ENCODE assay signal across 9 cellular contexts in genomic region chr10:93438796-93439253, GRCh38. TPM values are rescaled to one million over a fixed set of nuclear protein-coding genes. Genes with fewer than 3 reads are reported as not detected.
DNase-seq lines count a peak whose midpoint lies in the region; ATAC-seq and TF ChIP-seq lines count a peak whose summit lies in the region.
"Had no signal": no experiment of that assay in that cellular context is flagged by ENCODE, and none has a peak within 500 bp of the region (broad histone marks: within the 10 kb centered on the region; RNA-seq: fewer than 3 reads in every experiment).

No MANE protein-coding gene starts in this region.

- peak overlapping the region; percentile 98 for H4K8ac ChIP-seq in trophoblast cell (ENCODE audit: low read depth, low read length)

- H3K79me2 ChIP-seq in trophoblast cell (ENCODE audit: control insufficient read depth, insufficient read depth, low read length, poor library complexity): peaks cover 8% of the 10 kb centered on the region

- peak overlapping the region; percentile 100 for H2BK5ac ChIP-seq in trophoblast cell (ENCODE audit: low read depth, low read length, poor library complexity)

- H3K9ac ChIP-seq in trophoblast cell (ENCODE audit: low read length): no peak overlapping the region

- peak overlapping the region; percentile 56 for H3K4me2 ChIP-seq in trophoblast cell (ENCODE audit: low read length)

- no peak overlapping the region for H3K4me3 ChIP-seq in right atrium auricular region
- no peak overlapping the region for H3K4me3 ChIP-seq in trophoblast cell (ENCODE audit: low read depth, low read length)

- H3K18ac ChIP-seq in trophoblast cell (ENCODE audit: low read length): peak overlapping the region; percentile 99

- H4K12ac ChIP-seq in trophoblast cell (ENCODE audit: low read depth, low read length): peak overlapping the region; percentile 24

- no peak overlapping the region for H3K23ac ChIP-seq in trophoblast cell (ENCODE audit: low read length)

- H2BK120ac ChIP-seq in trophoblast cell (ENCODE audit: insufficient read depth, low read length, poor library complexity): peak overlapping the region; percentile 100

- CTCF ChIA-PET in RWPE1 (lab: Yijun Ruan, JAX): interaction anchor here (1.1 kb wide), 1 partner anchor 44 kb away, joined by 10 read pairs; the partner anchor contains the start of gene MYOF

- H2AFZ ChIP-seq in trophoblast cell (ENCODE audit: insufficient read depth, low read length, poor library complexity): peak overlapping the region; percentile 76

- ATAC-seq in GM21381 (IDR thresholded peaks at IDR 0.05; ENCODE audit: unreplicated experiment) (no peak), HG03095 (IDR thresholded peaks at IDR 0.05; ENCODE audit: unreplicated experiment) (no peak)

- TF ChIP-seq CTCF in RWPE1 (conservative IDR thresholded peaks at IDR 0.05; ENCODE audit: low read depth): no peak
- TF ChIP-seq CTCF in right atrium auricular region (IDR thresholded peaks at IDR 0.05): no peak

- H4K91ac ChIP-seq in trophoblast cell (ENCODE audit: low read depth, low read length): peak overlapping the region; percentile 100

- H3K4ac ChIP-seq in trophoblast cell (ENCODE audit: low read depth, low read length): peak overlapping the region; percentile 35

- peak overlapping the region; percentile 99 for H3K14ac ChIP-seq in trophoblast cell (ENCODE audit: low read length)

- H3K27ac ChIP-seq in RWPE1 (peak overlapping the region; percentile 99), right atrium auricular region (peak overlapping the region; percentile 97 to 98), trophoblast cell (ENCODE audit: low read depth, low read length) (peak overlapping the region; percentile 100)

- peaks cover 24% of the 10 kb centered on the region for H3K79me1 ChIP-seq in trophoblast cell (ENCODE audit: low read length)

- peak overlapping the region; percentile 49 for H2AK5ac ChIP-seq in trophoblast cell (ENCODE audit: low read length)

- no peaks in the 10 kb centered on the region for H3K27me3 ChIP-seq in right atrium auricular region
- no peaks in the 10 kb centered on the region for H3K27me3 ChIP-seq in trophoblast cell (ENCODE audit: insufficient read depth, low read length)

- POLR2A ChIA-PET in RWPE1 (lab: Yijun Ruan, JAX; ENCODE audit: low non-redundant PET): no interaction called here

- no peaks in the 10 kb centered on the region for H3K36me3 ChIP-seq in right atrium auricular region
- peaks cover 3 to 4% of the 10 kb centered on the region in 2 experiments for H3K36me3 ChIP-seq in trophoblast cell (ENCODE audit: control insufficient read depth in 1 of 2, insufficient read depth in 2 of 2, low read length in 2 of 2)

- H3K4me1 ChIP-seq in right atrium auricular region (peaks cover 0 to 64% of the 10 kb centered on the region in 2 donors), trophoblast cell (ENCODE audit: control insufficient read depth in 1 of 2, insufficient read depth in 2 of 2, low read length in 2 of 2) (peaks cover 20 to 28% of the 10 kb centered on the region in 2 experiments)

- no CpG with 5 or more reads among the region's 10 CpGs for WGBS in trophoblast cell (ENCODE audit: extremely low coverage, insufficient coverage, insufficient read length)

- DNase-seq in ELR (ENCODE audit: low read depth) (peak; percentile 16), RWPE1 (ENCODE audit: low spot score) (peak; percentile 82), right atrium auricular region (ENCODE audit: low spot score) (no peak), trophoblast cell (peak; percentile 59 to 83), HPDE6-E6E7 (ENCODE audit: extremely low spot score) (no peak)
- no peak for DNase-seq in activated naive CD4-positive, alpha-beta T cell (lab: John Stamatoyannopoulos, UW)
- DNase-seq: activated CD4-positive, alpha-beta T cell treated with anti-CD3 and anti-CD28 coated beads, Interleukin-2, amount 10 ng/mL, durations not matched to agents 7 days and 5 days had no signal

- H2BK12ac ChIP-seq in trophoblast cell (ENCODE audit: low read length): peak overlapping the region; percentile 99

- no peaks in the 10 kb centered on the region for H3K9me3 ChIP-seq in right atrium auricular region
- no peaks in the 10 kb centered on the region for H3K9me3 ChIP-seq in trophoblast cell (ENCODE audit: insufficient read depth, low read depth, low read length)

RNA-seq across cellular contexts. Expression of gene MYOF, which starts 43.3 kb away (rescaled TPM):
- total RNA-seq in right atrium auricular region: 10 to 100 TPM; 13.4 to 14.1 TPM
- polyA plus RNA-seq in trophoblast cell (2013): 105 and 106 TPM in 2 replicates

RNA-seq across cellular contexts. Expression of gene CEP55, which starts 57.6 kb away (rescaled TPM):
- total RNA-seq in right atrium auricular region: 1 to 10 TPM in 1 of 2 donors, under 1 TPM in 1; 0.24 to 1.8 TPM
- 26.3 and 28.5 TPM in 2 replicates for polyA plus RNA-seq in trophoblast cell (2013)

Comparison
In these comparisons a context has a peak if more than half of its experiments do, and no peak if none do; other contexts are left out.
1. DNase-seq: peak in ELR (single experiment), RWPE1 (single experiment) and trophoblast cell (2 of 2); none in right atrium auricular region (single experiment), HPDE6-E6E7 (single experiment) and activated naive CD4-positive, alpha-beta T cell (0 of 4).
2. Peak in every context shown above with its lines, with median percentiles within 50 percentile points of each other: H3K27ac ChIP-seq.